In genomic region chr4:144634978-144635747, GRCh38 we compare ENCODE assay signal across 1 cellular context.
TF ChIP-seq lines count a peak whose summit lies in the region.

No MANE protein-coding gene starts in this region.

TF ChIP-seq in WTC11, 78 proteins besides CTCF, POLR2A, EP300 and RAD21 (continued from another document):
- TF ChIP-seq, protein P1, sequence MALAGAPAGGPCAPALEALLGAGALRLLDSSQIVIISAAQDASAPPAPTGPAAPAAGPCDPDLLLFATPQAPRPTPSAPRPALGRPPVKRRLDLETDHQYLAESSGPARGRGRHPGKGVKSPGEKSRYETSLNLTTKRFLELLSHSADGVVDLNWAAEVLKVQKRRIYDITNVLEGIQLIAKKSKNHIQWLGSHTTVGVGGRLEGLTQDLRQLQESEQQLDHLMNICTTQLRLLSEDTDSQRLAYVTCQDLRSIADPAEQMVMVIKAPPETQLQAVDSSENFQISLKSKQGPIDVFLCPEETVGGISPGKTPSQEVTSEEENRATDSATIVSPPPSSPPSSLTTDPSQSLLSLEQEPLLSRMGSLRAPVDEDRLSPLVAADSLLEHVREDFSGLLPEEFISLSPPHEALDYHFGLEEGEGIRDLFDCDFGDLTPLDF (CRISPR knock-in tag; IDR thresholded peaks at IDR 0.05): no peak
- TF ChIP-seq, protein P2, sequence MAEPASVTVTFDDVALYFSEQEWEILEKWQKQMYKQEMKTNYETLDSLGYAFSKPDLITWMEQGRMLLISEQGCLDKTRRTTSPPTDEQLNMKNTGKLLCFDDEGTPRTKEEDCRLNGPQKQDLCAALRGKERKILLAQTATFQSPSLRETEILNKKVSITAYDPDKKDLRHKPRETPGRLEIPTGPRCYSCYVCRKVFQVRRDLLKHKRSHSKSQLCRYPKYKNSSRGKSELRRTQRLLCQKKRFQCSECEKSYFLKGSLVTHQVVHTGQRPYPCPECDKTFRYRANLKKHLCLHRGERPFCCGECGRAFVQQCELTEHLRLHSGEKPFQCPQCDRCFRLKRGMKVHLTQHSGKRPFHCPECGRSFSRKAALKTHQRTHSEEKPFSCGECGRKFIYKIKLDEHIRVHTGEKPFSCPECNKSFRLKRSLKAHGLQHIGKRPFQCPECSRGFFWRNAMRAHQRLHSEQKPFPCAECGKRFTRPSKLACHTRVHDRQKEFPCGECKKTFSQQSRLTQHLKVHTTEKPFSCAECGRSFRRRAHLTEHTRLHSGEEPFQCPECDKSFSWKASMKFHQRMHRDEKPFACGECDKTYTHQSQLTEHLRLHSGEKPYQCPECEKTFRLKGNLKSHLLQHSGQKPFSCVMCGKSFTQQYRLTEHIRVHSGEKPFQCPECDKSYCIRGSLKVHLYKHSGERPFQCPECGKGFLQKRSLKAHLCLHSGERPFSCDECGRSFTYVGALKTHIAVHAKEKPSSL (CRISPR knock-in tag; conservative IDR thresholded peaks at IDR 0.05): no peak
- TF ChIP-seq FOXK1 (CRISPR knock-in tag; IDR thresholded peaks at IDR 0.05) (no peak), NR2C2 (CRISPR knock-in tag; IDR thresholded peaks at IDR 0.05) (no peak)
- TF ChIP-seq, protein P3, sequence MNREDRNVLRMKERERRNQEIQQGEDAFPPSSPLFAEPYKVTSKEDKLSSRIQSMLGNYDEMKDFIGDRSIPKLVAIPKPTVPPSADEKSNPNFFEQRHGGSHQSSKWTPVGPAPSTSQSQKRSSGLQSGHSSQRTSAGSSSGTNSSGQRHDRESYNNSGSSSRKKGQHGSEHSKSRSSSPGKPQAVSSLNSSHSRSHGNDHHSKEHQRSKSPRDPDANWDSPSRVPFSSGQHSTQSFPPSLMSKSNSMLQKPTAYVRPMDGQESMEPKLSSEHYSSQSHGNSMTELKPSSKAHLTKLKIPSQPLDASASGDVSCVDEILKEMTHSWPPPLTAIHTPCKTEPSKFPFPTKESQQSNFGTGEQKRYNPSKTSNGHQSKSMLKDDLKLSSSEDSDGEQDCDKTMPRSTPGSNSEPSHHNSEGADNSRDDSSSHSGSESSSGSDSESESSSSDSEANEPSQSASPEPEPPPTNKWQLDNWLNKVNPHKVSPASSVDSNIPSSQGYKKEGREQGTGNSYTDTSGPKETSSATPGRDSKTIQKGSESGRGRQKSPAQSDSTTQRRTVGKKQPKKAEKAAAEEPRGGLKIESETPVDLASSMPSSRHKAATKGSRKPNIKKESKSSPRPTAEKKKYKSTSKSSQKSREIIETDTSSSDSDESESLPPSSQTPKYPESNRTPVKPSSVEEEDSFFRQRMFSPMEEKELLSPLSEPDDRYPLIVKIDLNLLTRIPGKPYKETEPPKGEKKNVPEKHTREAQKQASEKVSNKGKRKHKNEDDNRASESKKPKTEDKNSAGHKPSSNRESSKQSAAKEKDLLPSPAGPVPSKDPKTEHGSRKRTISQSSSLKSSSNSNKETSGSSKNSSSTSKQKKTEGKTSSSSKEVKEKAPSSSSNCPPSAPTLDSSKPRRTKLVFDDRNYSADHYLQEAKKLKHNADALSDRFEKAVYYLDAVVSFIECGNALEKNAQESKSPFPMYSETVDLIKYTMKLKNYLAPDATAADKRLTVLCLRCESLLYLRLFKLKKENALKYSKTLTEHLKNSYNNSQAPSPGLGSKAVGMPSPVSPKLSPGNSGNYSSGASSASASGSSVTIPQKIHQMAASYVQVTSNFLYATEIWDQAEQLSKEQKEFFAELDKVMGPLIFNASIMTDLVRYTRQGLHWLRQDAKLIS (CRISPR knock-in tag; IDR thresholded peaks at IDR 0.05; ENCODE audit: borderline replicate concordance): no peak
